In genomic region chr11:25793637-25794036, GRCh38 we compare ENCODE assay signal across 18 cellular contexts.
A peak's percentile ranks its signal among the peaks of the same experiment; 100 is the strongest.
DNase-seq lines count a peak whose midpoint lies in the region; ATAC-seq and TF ChIP-seq lines count a peak whose summit lies in the region.
"Had no signal": no experiment of that assay in that cellular context is flagged by ENCODE, and none has a peak within 500 bp of the region (broad histone marks: within the 10 kb centered on the region; RNA-seq: fewer than 3 reads in every experiment).

No MANE protein-coding gene starts in this region.

- H3K27ac ChIP-seq in endodermal cell (ENCODE audit: low read depth, low read length) (no peak overlapping the region), MM.1S (ENCODE audit: low read length) (no peak overlapping the region)
- H3K27ac ChIP-seq: GM23248 had no signal

- 89 to 90% methylated on average over 2 to 7 of the region's 7 CpGs for WGBS in endodermal cell (ENCODE audit: insufficient coverage in 1 of 2, insufficient read length in 1 of 2), 2 experiments

- no peaks in the 10 kb centered on the region for H3K9me2 ChIP-seq in MM.1S (replicated peaks; ENCODE audit: insufficient read depth, low read length)

- ATAC-seq in WTC11 (peak; percentile 51), GM21360 (IDR thresholded peaks at IDR 0.05; ENCODE audit: unreplicated experiment) (no peak), GM19328 (IDR thresholded peaks at IDR 0.05; ENCODE audit: unreplicated experiment) (no peak)
- peak; percentile 18 for ATAC-seq in stimulated activated memory B cell treated with anti-CD40 and anti-IgM and Interleukin-4, amounts not matched to agents 10 μg/mL and 1 μg/mL and 100 μg/mL, for 72 hours

- H3K4me1 Mint-ChIP-seq in WTC11: peaks cover 7% of the 10 kb centered on the region
- H3K4me1 Mint-ChIP-seq in endodermal cell: peaks cover 3% of the 10 kb centered on the region
- H3K4me1 Mint-ChIP-seq in osteocyte (ENCODE audit: unreplicated experiment): no peaks in the 10 kb centered on the region
- H3K4me1 Mint-ChIP-seq in stimulated activated memory B cell treated with anti-CD40 and anti-IgM and Interleukin-4, amounts not matched to agents 10 μg/mL and 1 μg/mL and 100 μg/mL, for 72 hours: no peaks in the 10 kb centered on the region
- H3K4me1 Mint-ChIP-seq: CD4-positive, alpha-beta memory T cell had no signal

- H4K20me1 ChIP-seq in MM.1S (ENCODE audit: insufficient read depth, low read length): no peaks in the 10 kb centered on the region

- H3K27me3 Mint-ChIP-seq in WTC11 (ENCODE audit: low read depth) (no peaks in the 10 kb centered on the region), endodermal cell (ENCODE audit: insufficient read depth) (no peaks in the 10 kb centered on the region), osteocyte (ENCODE audit: unreplicated experiment) (peaks cover 3% of the 10 kb centered on the region)
- H3K27me3 Mint-ChIP-seq in stimulated activated memory B cell treated with anti-CD40 and anti-IgM and Interleukin-4, amounts not matched to agents 10 μg/mL and 1 μg/mL and 100 μg/mL, for 72 hours: no peaks in the 10 kb centered on the region
- H3K27me3 Mint-ChIP-seq: CD4-positive, alpha-beta memory T cell had no signal

- H3K9ac ChIP-seq in endodermal cell (ENCODE audit: extremely low read depth, low read length, poor library complexity, severe bottlenecking): no peak overlapping the region
- no peak overlapping the region for H3K9ac ChIP-seq in MM.1S (ENCODE audit: low read length)
- H3K9ac ChIP-seq: GM23248 had no signal

- H3K27me3 ChIP-seq in endodermal cell (ENCODE audit: control insufficient read depth, insufficient read depth, low read length, poor library complexity, severe bottlenecking): no peaks in the 10 kb centered on the region
- H3K27me3 ChIP-seq in MM.1S (replicated peaks; ENCODE audit: insufficient read depth, low read length): no peaks in the 10 kb centered on the region

- no peak overlapping the region for H3K4me2 ChIP-seq in MM.1S (ENCODE audit: low read depth, low read length)

- H3K4me3 ChIP-seq in endodermal cell (ENCODE audit: low read length) (no peak overlapping the region), MM.1S (ENCODE audit: low read length) (no peak overlapping the region)
- H3K4me3 ChIP-seq: GM23248, HAP-1 had no signal

- H3K9me3 Mint-ChIP-seq in WTC11 (no peaks in the 10 kb centered on the region), endodermal cell (no peaks in the 10 kb centered on the region), osteocyte (ENCODE audit: unreplicated experiment) (no peaks in the 10 kb centered on the region)
- H3K9me3 Mint-ChIP-seq in stimulated activated memory B cell treated with anti-CD40 and anti-IgM and Interleukin-4, amounts not matched to agents 10 μg/mL and 1 μg/mL and 100 μg/mL, for 72 hours: peaks cover 2% of the 10 kb centered on the region

- POLR2A ChIA-PET in WTC11 (lab: Charles Lee): no interaction called here

- no peaks in the 10 kb centered on the region for H3K4me1 ChIP-seq in endodermal cell (ENCODE audit: control insufficient read depth, insufficient read depth, low read length)
- H3K4me1 ChIP-seq in MM.1S (ENCODE audit: low read length): no peaks in the 10 kb centered on the region
- H3K4me1 ChIP-seq: HAP-1 had no signal

- no peak for DNase-seq in WTC11 (ENCODE audit: low spot score)
- DNase-seq in endodermal cell: no peak
- peak; percentile 77 for DNase-seq in osteocyte (ENCODE audit: extremely low spot score, unreplicated experiment)
- DNase-seq in MM.1S: no peak
- no peak for DNase-seq in central memory CD4-positive, alpha-beta T cell
- DNase-seq: C1 segment of cervical spinal cord; Calu3; CD4-positive, alpha-beta memory T cell; COR-L47; DMS53; DMS79 treated with DMSO at 0.1 percent for 48 hours; GF-D8; GM23248; HFFc6 had no signal

- no peak overlapping the region for H2AFZ ChIP-seq in MM.1S (ENCODE audit: low read length)
- H2AFZ ChIP-seq: GM23248 had no signal

- H3K9me3 ChIP-seq in endodermal cell (ENCODE audit: control insufficient read depth, low read length) (no peaks in the 10 kb centered on the region), MM.1S (replicated peaks; ENCODE audit: insufficient read depth, low read length) (no peaks in the 10 kb centered on the region)
- H3K9me3 ChIP-seq: HAP-1 had no signal

- CTCF ChIA-PET in WTC11 (lab: Charles Lee): no interaction called here

- H3F3A ChIP-seq in MM.1S (ENCODE audit: insufficient read depth, low read length): no peaks in the 10 kb centered on the region

- no peak overlapping the region for H3K27ac Mint-ChIP-seq in WTC11
- H3K27ac Mint-ChIP-seq in endodermal cell: no peak overlapping the region
- no peak overlapping the region for H3K27ac Mint-ChIP-seq in osteocyte (ENCODE audit: unreplicated experiment)
- H3K27ac Mint-ChIP-seq in stimulated activated memory B cell treated with anti-CD40 and anti-IgM and Interleukin-4, amounts not matched to agents 10 μg/mL and 1 μg/mL and 100 μg/mL, for 72 hours: no peak overlapping the region
- H3K27ac Mint-ChIP-seq: CD4-positive, alpha-beta memory T cell; HFFc6 had no signal

- H3K36me3 ChIP-seq in endodermal cell (ENCODE audit: control insufficient read depth, insufficient read depth, low read length): no peaks in the 10 kb centered on the region
- no peaks in the 10 kb centered on the region for H3K36me3 ChIP-seq in MM.1S (replicated peaks; ENCODE audit: insufficient read depth, low read length)
- H3K36me3 ChIP-seq: HAP-1 had no signal

- no peaks in the 10 kb centered on the region for H3K79me2 ChIP-seq in MM.1S (ENCODE audit: low read length)

- H3K36me3 Mint-ChIP-seq in WTC11 (no peaks in the 10 kb centered on the region), endodermal cell (ENCODE audit: low read depth) (no peaks in the 10 kb centered on the region), osteocyte (ENCODE audit: unreplicated experiment) (no peaks in the 10 kb centered on the region)
- H3K36me3 Mint-ChIP-seq in stimulated activated memory B cell treated with anti-CD40 and anti-IgM and Interleukin-4, amounts not matched to agents 10 μg/mL and 1 μg/mL and 100 μg/mL, for 72 hours: no peaks in the 10 kb centered on the region
- H3K36me3 Mint-ChIP-seq: CD4-positive, alpha-beta memory T cell had no signal

- TF ChIP-seq CTCF in WTC11 (IDR thresholded peaks at IDR 0.05) (no peak), endodermal cell (conservative IDR thresholded peaks at IDR 0.05) (peak; percentile 14), osteocyte (IDR thresholded peaks at IDR 0.05) (no peak), MM.1S (IDR thresholded peaks at IDR 0.05; ENCODE audit: low read length) (no peak)

- no peak overlapping the region for H3K4me3 Mint-ChIP-seq in WTC11
- no peak overlapping the region for H3K4me3 Mint-ChIP-seq in endodermal cell
- no peak overlapping the region for H3K4me3 Mint-ChIP-seq in osteocyte (ENCODE audit: unreplicated experiment)
- H3K4me3 Mint-ChIP-seq in stimulated activated memory B cell treated with anti-CD40 and anti-IgM and Interleukin-4, amounts not matched to agents 10 μg/mL and 1 μg/mL and 100 μg/mL, for 72 hours: no peak overlapping the region
- H3K4me3 Mint-ChIP-seq: CD4-positive, alpha-beta memory T cell; HFFc6 had no signal

TF ChIP-seq in WTC11, 78 proteins besides CTCF, POLR2A, EP300 and RAD21:
- TF ChIP-seq RELA (CRISPR knock-in tag; IDR thresholded peaks at IDR 0.05; ENCODE audit: borderline replicate concordance) (no peak), USF1 (CRISPR knock-in tag; IDR thresholded peaks at IDR 0.05) (no peak), OVOL2 (CRISPR knock-in tag; IDR thresholded peaks at IDR 0.05; ENCODE audit: borderline replicate concordance) (no peak), NR2C2 (CRISPR knock-in tag; IDR thresholded peaks at IDR 0.05) (no peak), ZNF416 (CRISPR knock-in tag; IDR thresholded peaks at IDR 0.05) (no peak), ZNF317 (CRISPR knock-in tag; IDR thresholded peaks at IDR 0.05; ENCODE audit: borderline replicate concordance, low read depth) (no peak), NFYB (CRISPR knock-in tag; conservative IDR thresholded peaks at IDR 0.05; ENCODE audit: low read depth) (no peak)
TF ChIP-seq in WTC11: peak in this region for 0.

Comparison
In these comparisons a context has a peak if more than half of its experiments do, and no peak if none do; other contexts are left out.
1. ATAC-seq: peak in WTC11 (single experiment) and stimulated activated memory B cell treated with anti-CD40 and anti-IgM and Interleukin-4, amounts not matched to agents 10 μg/mL and 1 μg/mL and 100 μg/mL, for 72 hours (single experiment); none in GM21360 (single experiment) and GM19328 (single experiment).